ENCODE assay signal across 19 cellular contexts in the genomic region with DNA sequence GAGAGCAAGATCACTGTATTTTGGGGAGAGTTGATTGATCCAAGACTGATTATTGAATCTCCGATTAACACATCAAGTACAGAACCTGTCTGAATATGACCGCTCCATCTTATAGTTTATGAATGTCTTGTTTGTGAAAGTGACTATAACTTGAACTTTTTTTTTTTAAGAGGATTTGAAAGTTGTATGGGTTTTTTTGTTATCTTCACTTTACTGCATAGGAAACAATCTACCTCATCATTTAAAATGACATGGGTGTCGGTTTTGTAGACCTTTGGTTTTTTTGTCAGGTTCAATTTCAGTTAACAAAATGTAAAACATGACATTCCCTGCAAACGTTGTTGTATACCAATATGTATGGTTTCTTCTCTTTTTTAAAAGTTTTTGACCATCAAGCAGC.
DNase-seq lines count a peak whose midpoint lies in the region; ATAC-seq, FAIRE-seq and TF ChIP-seq lines count a peak whose summit lies in the region.
"Had no signal": no experiment of that assay in that cellular context is flagged by ENCODE, and none has a peak within 500 bp of the region (broad histone marks: within the 10 kb centered on the region; RNA-seq: fewer than 3 reads in every experiment).

No MANE protein-coding gene starts in this region.

- H3K4me2 ChIP-seq in Loucy (ENCODE audit: low read depth, low read length, poor library complexity, severe bottlenecking) (peak overlapping the region; percentile 35), endothelial cell of umbilical vein (ENCODE audit: insufficient read depth, low read length) (peak overlapping the region; percentile 5)
- H3K4me2 ChIP-seq: A549 had no signal

- no peaks in the 10 kb centered on the region for H3K9me1 ChIP-seq in endothelial cell of umbilical vein (replicated peaks; ENCODE audit: control insufficient read depth, extremely low read depth, insufficient read depth, low read length)

- ATAC-seq in stimulated activated naive B cell treated with anti-CD40 and anti-IgM and Interleukin-4, amounts not matched to agents 10 μg/mL and 1 μg/mL and 100 μg/mL, for 72 hours (replicated peaks), result peak; percentile 51 to 59
- ATAC-seq in GM19328 (IDR thresholded peaks at IDR 0.05; ENCODE audit: unreplicated experiment) (no peak), GM21576 (IDR thresholded peaks at IDR 0.05; ENCODE audit: unreplicated experiment) (no peak)
- ATAC-seq: A549 had no signal

- FAIRE-seq in GM18507 (lab: Jason Lieb, UNC) (peak; percentile 48), endothelial cell of umbilical vein (lab: Jason Lieb, UNC) (no peak), RCC 7860 (lab: Jason Lieb, UNC) (no peak)
- FAIRE-seq: A549, H1 had no signal

- H3K4me1 ChIP-seq in Loucy (ENCODE audit: insufficient read depth, low read length, poor library complexity, severe bottlenecking) (peaks cover 30% of the 10 kb centered on the region), endothelial cell of umbilical vein (ENCODE audit: control insufficient read depth, extremely low read depth, insufficient read depth, low read length) (peaks cover 24% of the 10 kb centered on the region)
- H3K4me1 ChIP-seq: A549, HAP-1 had no signal

- no peaks in the 10 kb centered on the region for H3K27me3 ChIP-seq in Loucy (ENCODE audit: insufficient read depth, low read length, poor library complexity, severe bottlenecking)
- H3K27me3 ChIP-seq in endothelial cell of umbilical vein (ENCODE audit: control insufficient read depth in 2 of 2, insufficient read depth in 2 of 2, low read length in 2 of 2), result no peaks in the 10 kb centered on the region

- no peaks in the 10 kb centered on the region for H3F3A ChIP-seq in Loucy (ENCODE audit: low read depth)

- H3K27me3 Mint-ChIP-seq in stimulated activated naive B cell treated with anti-CD40 and anti-IgM and Interleukin-4, amounts not matched to agents 10 μg/mL and 1 μg/mL and 100 μg/mL, for 72 hours, result no peaks in the 10 kb centered on the region
- H3K27me3 Mint-ChIP-seq: CD4-positive, alpha-beta memory T cell had no signal

- H3K4me3 Mint-ChIP-seq in stimulated activated naive B cell treated with anti-CD40 and anti-IgM and Interleukin-4, amounts not matched to agents 10 μg/mL and 1 μg/mL and 100 μg/mL, for 72 hours, result no peak overlapping the region
- H3K4me3 Mint-ChIP-seq: CD4-positive, alpha-beta memory T cell had no signal

- H3K79me2 ChIP-seq in Loucy (ENCODE audit: insufficient read depth, low read length), result no peaks in the 10 kb centered on the region
- no peaks in the 10 kb centered on the region for H3K79me2 ChIP-seq in endothelial cell of umbilical vein (ENCODE audit: control insufficient read depth, insufficient read depth, low read length)

- dilution Hi-C loops in endothelial cell of umbilical vein (cut with MboI; ENCODE audit: extremely low pct_ligation_motif_present, low sequenced_read_pairs), result no loop called here

- no TSS peak for BruUV-seq in endothelial cell of umbilical vein (replicated peaks; lab: Mats Ljungman, UMichigan)

- CTCF ChIA-PET in endothelial cell of umbilical vein (lab: Charles Lee), result no interaction called here

- TF ChIP-seq CTCF in Loucy (conservative IDR thresholded peaks at IDR 0.05; ENCODE audit: low read length), result no peak
- no peak for TF ChIP-seq CTCF in endothelial cell of umbilical vein (IDR thresholded peaks at IDR 0.05; ENCODE audit: extremely low read depth in 1 of 2, insufficient read depth in 1 of 2, low read depth in 1 of 2, low read length in 2 of 2)

- H2AFZ ChIP-seq in Loucy (ENCODE audit: low read length) (no peak overlapping the region), endothelial cell of umbilical vein (ENCODE audit: low read depth, low read length) (no peak overlapping the region)

- H3K4me3 ChIP-seq in Loucy (ENCODE audit: low read length, poor library complexity, severe bottlenecking) (no peak overlapping the region), endothelial cell of umbilical vein (replicated peaks in 1 of 3; ENCODE audit: insufficient read depth in 1 of 3, low read depth in 1 of 3, low read length in 3 of 3) (no peak overlapping the region)
- H3K4me3 ChIP-seq: A549, HAP-1, K562 had no signal

- POLR2A ChIA-PET in endothelial cell of umbilical vein (lab: Charles Lee), result no interaction called here

- no peak overlapping the region for H3K27ac ChIP-seq in endothelial cell of umbilical vein (ENCODE audit: insufficient read depth, low read depth, low read length)
- H3K27ac ChIP-seq: A549, C4-2B, HL-60 had no signal

- peaks cover 11 to 34% of the 10 kb centered on the region in 2 donors for H3K36me3 Mint-ChIP-seq in stimulated activated naive B cell treated with anti-CD40 and anti-IgM and Interleukin-4, amounts not matched to agents 10 μg/mL and 1 μg/mL and 100 μg/mL, for 72 hours

- no peak for DNase-seq in GM18507 (ENCODE audit: extremely low spot score, insufficient read length, low read depth)
- DNase-seq in endothelial cell of umbilical vein (ENCODE audit: low read depth, low spot score), result no peak
- no peak for DNase-seq in stimulated activated naive B cell treated with anti-CD40 and anti-IgM and Interleukin-4, amounts not matched to agents 10 μg/mL and 1 μg/mL and 100 μg/mL, for 72 hours
- no peak for DNase-seq in GOT3 (lab: John Stamatoyannopoulos, UW)
- DNase-seq in RCC 7860 (ENCODE audit: low spot score), result no peak
- DNase-seq: AML-193; CD4-positive, alpha-beta memory T cell; DMS153; DMS79; GF-D8 had no signal

- no peaks in the 10 kb centered on the region for H3K9me2 ChIP-seq in Loucy (replicated peaks; ENCODE audit: low read depth, low read length)

- H3K9ac ChIP-seq in Loucy (ENCODE audit: low read depth, low read length, poor library complexity, severe bottlenecking) (no peak overlapping the region), endothelial cell of umbilical vein (replicated peaks; ENCODE audit: extremely low read depth, insufficient read depth, low read length) (no peak overlapping the region)

- H3K9me3 ChIP-seq in Loucy (ENCODE audit: insufficient read depth, low read depth, low read length), result no peaks in the 10 kb centered on the region
- H3K9me3 ChIP-seq in endothelial cell of umbilical vein (replicated peaks; ENCODE audit: control insufficient read depth, insufficient read depth, low read length), result no peaks in the 10 kb centered on the region
- H3K9me3 ChIP-seq: A549, HAP-1 had no signal

- intact Hi-C loops in endothelial cell of umbilical vein (cut with micrococcal nuclease), result no loop called here

- TF ChIP-seq POLR2A in endothelial cell of umbilical vein (IDR thresholded peaks at IDR 0.05; ENCODE audit: low read depth, low read length), result no peak

- H3K4me1 Mint-ChIP-seq in stimulated activated naive B cell treated with anti-CD40 and anti-IgM and Interleukin-4, amounts not matched to agents 10 μg/mL and 1 μg/mL and 100 μg/mL, for 72 hours, result peaks cover 6 to 19% of the 10 kb centered on the region in 2 donors

- H3K27ac Mint-ChIP-seq in stimulated activated naive B cell treated with anti-CD40 and anti-IgM and Interleukin-4, amounts not matched to agents 10 μg/mL and 1 μg/mL and 100 μg/mL, for 72 hours, result no peak overlapping the region

- H4K20me1 ChIP-seq in Loucy (ENCODE audit: insufficient read depth, low read length, poor library complexity, severe bottlenecking) (no peaks in the 10 kb centered on the region), endothelial cell of umbilical vein (replicated peaks; ENCODE audit: control insufficient read depth, extremely low read depth, insufficient read depth, low read length) (no peaks in the 10 kb centered on the region)

- H3K36me3 ChIP-seq in Loucy (ENCODE audit: insufficient read depth, low read length) (peaks cover 17% of the 10 kb centered on the region; the same call in 1 of the 2 replicates), endothelial cell of umbilical vein (ENCODE audit: control insufficient read depth in 2 of 2, extremely low read depth in 1 of 2, insufficient read depth in 2 of 2, low read length in 2 of 2) (no peaks in the 10 kb centered on the region)
- H3K36me3 ChIP-seq: HAP-1 had no signal

- H3K9me3 Mint-ChIP-seq in stimulated activated naive B cell treated with anti-CD40 and anti-IgM and Interleukin-4, amounts not matched to agents 10 μg/mL and 1 μg/mL and 100 μg/mL, for 72 hours, result no peaks in the 10 kb centered on the region

TF ChIP-seq in endothelial cell of umbilical vein, 7 proteins besides CTCF, POLR2A, EP300 and RAD21:
- TF ChIP-seq POLR2AphosphoS5 (IDR thresholded peaks at IDR 0.05; ENCODE audit: insufficient read depth, low read depth, low read length) (no peak), JUN (IDR thresholded peaks at IDR 0.05; ENCODE audit: borderline replicate concordance, insufficient read depth, insufficient read length, low read depth) (no peak), FOS (IDR thresholded peaks at IDR 0.05; ENCODE audit: borderline replicate concordance, insufficient read depth, low read length) (no peak), MYC (IDR thresholded peaks at IDR 0.05; ENCODE audit: low read depth, low read length) (no peak), EZH2 (IDR thresholded peaks at IDR 0.05; ENCODE audit: borderline replicate concordance, low read depth, low read length, severe bottlenecking) (no peak)
- TF ChIP-seq, protein P1, sequence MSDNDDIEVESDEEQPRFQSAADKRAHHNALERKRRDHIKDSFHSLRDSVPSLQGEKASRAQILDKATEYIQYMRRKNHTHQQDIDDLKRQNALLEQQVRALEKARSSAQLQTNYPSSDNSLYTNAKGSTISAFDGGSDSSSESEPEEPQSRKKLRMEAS (IDR thresholded peaks at IDR 0.05; ENCODE audit: insufficient read depth, insufficient read length), result no peak

Comparison
In these comparisons a context has a peak if more than half of its experiments do, and no peak if none do; other contexts are left out.
1. ATAC-seq: peak in stimulated activated naive B cell treated with anti-CD40 and anti-IgM and Interleukin-4, amounts not matched to agents 10 μg/mL and 1 μg/mL and 100 μg/mL, for 72 hours (2 of 2); none in GM19328 (single experiment) and GM21576 (single experiment).